In the genomic region with DNA sequence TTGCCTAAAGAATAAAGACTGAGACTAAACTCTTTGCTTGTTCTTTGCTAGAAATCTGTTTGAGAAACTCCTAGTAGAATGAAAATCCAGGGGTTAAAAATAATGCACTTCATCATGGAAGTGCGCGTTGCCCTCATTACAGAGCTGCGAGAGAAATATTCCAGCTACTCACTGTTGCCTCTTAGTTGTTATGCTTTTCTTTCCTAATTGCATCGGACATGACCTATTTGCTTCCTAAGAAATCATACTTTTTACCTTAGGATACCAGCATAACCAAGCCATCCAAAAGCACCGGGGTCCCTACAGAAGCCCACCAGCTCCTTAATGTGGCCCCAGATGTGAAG, we compare ENCODE assay signal across 8 cellular contexts. TPM values are rescaled to one million over a fixed set of nuclear protein-coding genes. Genes with fewer than 3 reads are reported as not detected.
A peak's percentile ranks its signal among the peaks of the same experiment; 100 is the strongest.
DNase-seq lines count a peak whose midpoint lies in the region; ATAC-seq, FAIRE-seq and TF ChIP-seq lines count a peak whose summit lies in the region.

No MANE protein-coding gene starts in this region.

- no peaks in the 10 kb centered on the region for H4K20me1 ChIP-seq in HepG2 (ENCODE audit: insufficient read depth, low read length)

- H3K4me3 Mint-ChIP-seq in activated T-cell treated with anti-CD3 and anti-CD28 coated beads, Interleukin-2, amount 50 U/mL, for 4 hours = peak overlapping the region; percentile 15

- H3K9me3 ChIP-seq in ascending aorta (no peaks in the 10 kb centered on the region), HepG2 (ENCODE audit: low read length) (no peaks in the 10 kb centered on the region), upper lobe of left lung (no peaks in the 10 kb centered on the region)

- POLR2A ChIA-PET in HepG2 (lab: Yijun Ruan, JAX) = no interaction called here

- no peak overlapping the region for H3K9ac ChIP-seq in HepG2 (ENCODE audit: insufficient read depth, low read depth, low read length)

- CTCF ChIA-PET in HepG2 (lab: Yijun Ruan, JAX; ENCODE audit: low intra/inter-chr PET ratio, low total read pairs) = no interaction called here

- TF ChIP-seq EP300 in HepG2 (IDR thresholded peaks at IDR 0.05; ENCODE audit: low read depth in 2 of 2, low read length in 2 of 2) (no peak), HepG2 (CRISPR knock-in tag; IDR thresholded peaks at IDR 0.05; ENCODE audit: borderline replicate concordance) (no peak), upper lobe of left lung (IDR thresholded peaks at IDR 0.05) (no peak)

- no peak for TF ChIP-seq RAD21 in HepG2 (CRISPR knock-in tag; IDR thresholded peaks at IDR 0.05)

- H3K4me2 ChIP-seq in HepG2 (ENCODE audit: low read depth, low read length) = peak overlapping the region; percentile 69

- WGBS in HepG2 (ENCODE audit: low lambda C conversion rate) = 40% methylated on average over 5 of the region's 5 CpGs
- whole genome bisulfite sequencing in upper lobe of left lung, 2 donors = 0 to 1% methylated on average over 5 of the region's 5 CpGs

- no peak for FAIRE-seq in HepG2 (lab: Jason Lieb, UNC)

- H3K36me3 Mint-ChIP-seq in activated T-cell treated with anti-CD3 and anti-CD28 coated beads, Interleukin-2, amount 50 U/mL, for 4 hours (ENCODE audit: insufficient read depth) = no peaks in the 10 kb centered on the region

- peaks cover 5% of the 10 kb centered on the region for H3K4me1 Mint-ChIP-seq in activated T-cell treated with anti-CD3 and anti-CD28 coated beads, Interleukin-2, amount 50 U/mL, for 4 hours (ENCODE audit: low read depth)

- BruUV-seq in HepG2 (replicated peaks; lab: Mats Ljungman, UMichigan) = no TSS peak

- H3K27ac ChIP-seq in ascending aorta = no peak overlapping the region
- H3K27ac ChIP-seq in HepG2 (ENCODE audit: extremely low read length, insufficient read depth, low read length) = no peak overlapping the region
- peak overlapping the region; percentile 34 to 74 (median 72) for H3K27ac ChIP-seq in upper lobe of left lung

- TF ChIP-seq CTCF in ascending aorta (IDR thresholded peaks at IDR 0.05) (no peak), HepG2 (CRISPR knock-in tag; IDR thresholded peaks at IDR 0.05) (no peak), upper lobe of left lung (IDR thresholded peaks at IDR 0.05) (no peak)

- ATAC-seq in activated T-cell treated with anti-CD3 and anti-CD28 coated beads, Interleukin-2, amount 50 U/mL, for 4 hours = no peak
- ATAC-seq in HepG2 = no peak
- ATAC-seq in upper lobe of left lung (ENCODE audit: low FRiP score in 2 of 2) = peak in 1 of 2 donors; percentile 56
- ATAC-seq in HG02610 (IDR thresholded peaks at IDR 0.05; ENCODE audit: unreplicated experiment) = no peak

- H3K36me3 ChIP-seq in ascending aorta (no peaks in the 10 kb centered on the region), HepG2 (replicated peaks in 1 of 2; ENCODE audit: control insufficient read depth in 1 of 2, insufficient read depth in 2 of 2, low read length in 2 of 2) (no peaks in the 10 kb centered on the region), upper lobe of left lung (no peaks in the 10 kb centered on the region)

- in situ Hi-C loops in HepG2 (cut with HindIII; ENCODE audit: extremely low pct_ligation_motif_present, low pct_unique_long_range_greater_than_20kb) = loop anchor here (25.0 kb wide), 1 partner anchor 656 kb away; no protein-coding TSS in a partner anchor

- peaks cover 23% of the 10 kb centered on the region for H3K27me3 Mint-ChIP-seq in activated T-cell treated with anti-CD3 and anti-CD28 coated beads, Interleukin-2, amount 50 U/mL, for 4 hours (ENCODE audit: low read depth)

- no peak overlapping the region for H2AFZ ChIP-seq in HepG2 (ENCODE audit: low read length)

- TF ChIP-seq POLR2A in HepG2 (IDR thresholded peaks at IDR 0.05; ENCODE audit: insufficient read depth in 1 of 2, low read depth in 2 of 2, low read length in 2 of 2) = no peak
- TF ChIP-seq POLR2A in upper lobe of left lung (IDR thresholded peaks at IDR 0.05) = no peak

- intact Hi-C loops in ascending aorta (cut with DNase I) = no loop called here
- intact Hi-C loops in HepG2 (cut with micrococcal nuclease; ENCODE audit: unreplicated experiment) = loop anchor here (1.0 to 10.0 kb wide), 2 partner anchors 404 to 663 kb away; no protein-coding TSS in a partner anchor

- H3K27me3 ChIP-seq in ascending aorta (no peaks in the 10 kb centered on the region), HepG2 (ENCODE audit: control insufficient read depth in 1 of 2, insufficient read depth in 2 of 2, low read length in 2 of 2) (peaks cover 0 to 13% of the 10 kb centered on the region in 2 experiments; a peak in 2 of 5 replicates), upper lobe of left lung (no peaks in the 10 kb centered on the region)

- H3K4me3 ChIP-seq in ascending aorta (peak overlapping the region; percentile 56 to 68), HepG2 (replicated peaks in 1 of 3; ENCODE audit: insufficient read depth in 1 of 3, low read depth in 2 of 3, low read length in 3 of 3) (peak overlapping the region in 2 of 3 experiments; percentile 26 to 62; a peak in 4 of 6 replicates), upper lobe of left lung (peak overlapping the region; percentile 20 to 64 (median 54))

- DNase-seq in activated T-cell treated with anti-CD3 and anti-CD28 coated beads, Interleukin-2, amount 50 U/mL, for 4 hours = no peak
- DNase-seq in activated T-cell treated with anti-CD3 and anti-CD28 coated beads, Interleukin-2, amount 50 U/mL, for 48 hours = no peak
- no peak for DNase-seq in ascending aorta (ENCODE audit: low spot score in 2 of 2)
- no peak for DNase-seq in HepG2 (ENCODE audit: low spot score)
- no peak for DNase-seq in upper lobe of left lung
- no peak for DNase-seq in activated CD4-positive, alpha-beta T cell treated with anti-CD3 and anti-CD28 coated beads for 1 hour
- DNase-seq in T-helper 1 cell = no peak

- no peaks in the 10 kb centered on the region for H3K79me2 ChIP-seq in HepG2 (ENCODE audit: insufficient read depth, low read length)

- no peaks in the 10 kb centered on the region for H3K9me3 Mint-ChIP-seq in activated T-cell treated with anti-CD3 and anti-CD28 coated beads, Interleukin-2, amount 50 U/mL, for 4 hours

- H3K4me1 ChIP-seq in ascending aorta (peaks cover 0 to 5% of the 10 kb centered on the region in 2 donors), HepG2 (ENCODE audit: insufficient read depth, low read length) (0 out of 2 replicates have a peak, but pooled peaks cover 6% of the 10 kb centered on the region), upper lobe of left lung (peaks cover 4 to 9% (median 5%) of the 10 kb centered on the region in 4 donors)

TF ChIP-seq in HepG2, 621 proteins besides CTCF, POLR2A, EP300 and RAD21:
- TF ChIP-seq TEAD2 (CRISPR knock-in tag; IDR thresholded peaks at IDR 0.05) (no peak), CREB3 (CRISPR knock-in tag; IDR thresholded peaks at IDR 0.05) (no peak), ZBTB20 (CRISPR knock-in tag; IDR thresholded peaks at IDR 0.05; ENCODE audit: borderline replicate concordance, low read depth) (no peak), NCOA5 (CRISPR knock-in tag; IDR thresholded peaks at IDR 0.05) (no peak), CCDC6 (CRISPR knock-in tag; IDR thresholded peaks at IDR 0.05) (no peak)
- TF ChIP-seq, protein P1, sequence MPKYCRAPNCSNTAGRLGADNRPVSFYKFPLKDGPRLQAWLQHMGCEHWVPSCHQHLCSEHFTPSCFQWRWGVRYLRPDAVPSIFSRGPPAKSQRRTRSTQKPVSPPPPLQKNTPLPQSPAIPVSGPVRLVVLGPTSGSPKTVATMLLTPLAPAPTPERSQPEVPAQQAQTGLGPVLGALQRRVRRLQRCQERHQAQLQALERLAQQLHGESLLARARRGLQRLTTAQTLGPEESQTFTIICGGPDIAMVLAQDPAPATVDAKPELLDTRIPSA (CRISPR knock-in tag; IDR thresholded peaks at IDR 0.05; ENCODE audit: borderline replicate concordance) = no peak

RNA-seq across cellular contexts. Expression of gene THSD7A, which starts 0.6 kb away (rescaled TPM):
- total RNA-seq in activated T-cell treated with anti-CD3 and anti-CD28 coated beads, Interleukin-2, amount 50 U/mL, for 4 hours = not detected
- total RNA-seq in ascending aorta (10.1 TPM), HepG2 (2016; rRNA removed; fragmentation: Illumina TruSeq; extraction: Trizol) (0.07 TPM in 1 of 2 replicates, not detected in the other), upper lobe of left lung (10 to 100 TPM in 1 of 6 donors, 1 to 10 TPM in 5; 5.1 to 15.7 (median 7.0) TPM)
- total RNA-seq in HepG2 (2016; cell fraction: cytosol; rRNA removed; fragmentation: Illumina TruSeq; extraction: Trizol; ENCODE audit: low read depth) = not detected in 2 replicates
- total RNA-seq in HepG2 (2016; cell fraction: insoluble cytoplasmic fraction; rRNA removed; fragmentation: Illumina TruSeq; extraction: Trizol) = 0.02 TPM in 1 of 2 replicates, not detected in the other
- total RNA-seq in HepG2 (2016; cell fraction: membrane; rRNA removed; fragmentation: Illumina TruSeq; extraction: Trizol) = not detected in 2 replicates
- total RNA-seq in HepG2 (2016; cell fraction: nucleus; rRNA removed; fragmentation: Illumina TruSeq; extraction: Trizol) = 0.03 and 0.09 TPM in 2 replicates
- polyA plus RNA-seq in HepG2 (2011; rRNA removed) = 0.01 TPM in 2 replicates
- polyA plus RNA-seq in HepG2 (2011; cell fraction: cytosol; rRNA removed) = under 0.01 TPM in 1 of 2 replicates, not detected in the other
- polyA plus RNA-seq in HepG2 (2011; cell fraction: nucleus; rRNA removed) = 0.03 and 0.48 TPM in 2 replicates
- polyA plus RNA-seq in HepG2 (2012) = 0.01 and 0.21 TPM in 2 replicates
- polyA plus RNA-seq in HepG2 (2016; cell fraction: cytosol; fragmentation: Illumina TruSeq; extraction: Trizol; ENCODE audit: low read depth) = not detected in 2 replicates
- not detected in 2 replicates for polyA plus RNA-seq in HepG2 (2016; cell fraction: insoluble cytoplasmic fraction; fragmentation: Illumina TruSeq; extraction: Trizol; ENCODE audit: low read depth)
- polyA plus RNA-seq in HepG2 (2016; cell fraction: membrane; fragmentation: Illumina TruSeq; extraction: Trizol; ENCODE audit: low read depth) = not detected in 2 replicates
- 0.05 TPM in 1 of 2 replicates, not detected in the other for polyA plus RNA-seq in HepG2 (2016; cell fraction: nucleus; fragmentation: Illumina TruSeq; extraction: Trizol; ENCODE audit: insufficient read depth, low read depth)
- polyA minus RNA-seq in HepG2 (2011; rRNA and poly(A)+ RNA removed; ENCODE audit: low replicate concordance) = 0.04 TPM in 1 of 2 replicates, not detected in the other
- polyA minus RNA-seq in HepG2 (2011; cell fraction: cytosol; rRNA and poly(A)+ RNA removed) = not detected in 2 replicates
- 0.77 and 0.87 TPM in 2 replicates for polyA minus RNA-seq in HepG2 (2011; cell fraction: nucleus; rRNA and poly(A)+ RNA removed)

Comparison
In these comparisons a context has a peak if more than half of its experiments do, and no peak if none do; other contexts are left out.
1. H3K27ac ChIP-seq: peak in upper lobe of left lung (4 of 4); none in ascending aorta (0 of 2) and HepG2 (single experiment).
2. Peak in every context shown above with its lines, with median percentiles within 50 percentile points of each other: H3K4me3 ChIP-seq.